Comparison of ENCODE assay signal across 1 cellular context in genomic region chr13:100382787-100383186, GRCh38.
TF ChIP-seq lines count a peak whose summit lies in the region.

No MANE protein-coding gene starts in this region.

TF ChIP-seq in SK-N-SH, 30 proteins besides CTCF, POLR2A, EP300 and RAD21 (continued from another document):
- TF ChIP-seq USF2 (IDR thresholded peaks at IDR 0.05; ENCODE audit: borderline replicate concordance, low read depth, low read length) = no peak
